In genomic region chr10:34762156-34762555, GRCh38 we compare ENCODE assay signal across 2 cellular contexts.
A peak's percentile ranks its signal among the peaks of the same experiment; 100 is the strongest.
TF ChIP-seq lines count a peak whose summit lies in the region.

No MANE protein-coding gene starts in this region.

TF ChIP-seq in HepG2, 621 proteins besides CTCF, POLR2A, EP300 and RAD21:
- no peak for TF ChIP-seq ZBTB44 (CRISPR knock-in tag; IDR thresholded peaks at IDR 0.05)
- TF ChIP-seq ZNF121 (CRISPR knock-in tag; IDR thresholded peaks at IDR 0.05) = 0 out of 2 replicates have a peak, but pooled peaks have one; percentile 31

TF ChIP-seq in GM12891, 5 proteins besides CTCF, POLR2A, EP300 and RAD21:
- no peak for TF ChIP-seq PAX5 (IDR thresholded peaks at IDR 0.05; ENCODE audit: insufficient read depth, low read length, severe bottlenecking)
- TF ChIP-seq TAF1 (IDR thresholded peaks at IDR 0.05; ENCODE audit: low read depth, low read length) = no peak
- TF ChIP-seq POLR2AphosphoS5 (IDR thresholded peaks at IDR 0.05; ENCODE audit: low read depth, low read length) = no peak
- TF ChIP-seq SPI1 (IDR thresholded peaks at IDR 0.05; ENCODE audit: low read depth, low read length) = no peak
- TF ChIP-seq POU2F2 (IDR thresholded peaks at IDR 0.05; ENCODE audit: low read depth, low read length) = no peak
